9 cellular contexts compared by ENCODE assay signal in the genomic region with DNA sequence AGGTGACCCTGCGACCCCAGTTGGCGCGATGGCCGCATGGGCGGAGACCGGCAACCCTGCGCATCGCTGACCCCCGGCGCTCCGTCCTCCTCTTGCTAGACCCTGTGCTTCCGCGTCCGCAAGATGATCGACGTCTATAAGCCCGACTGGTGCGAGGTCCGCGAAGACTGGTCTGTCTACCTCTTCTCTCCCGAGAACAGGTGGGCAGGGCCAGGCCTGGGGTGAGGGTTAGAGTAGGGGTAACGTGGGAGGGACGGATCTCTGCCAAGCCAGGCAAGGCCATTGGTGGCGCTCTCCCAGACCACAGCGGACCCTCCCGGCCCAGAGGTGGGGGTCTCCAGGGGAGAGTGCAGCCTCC.
A peak's percentile ranks its signal among the peaks of the same experiment; 100 is the strongest.
DNase-seq lines count a peak whose midpoint lies in the region; ATAC-seq and TF ChIP-seq lines count a peak whose summit lies in the region.
"Had no signal": no experiment of that assay in that cellular context is flagged by ENCODE, and none has a peak within 500 bp of the region (broad histone marks: within the 10 kb centered on the region; RNA-seq: fewer than 3 reads in every experiment).

No MANE protein-coding gene starts in this region.

- H4K20me1 ChIP-seq in Karpas-422 (ENCODE audit: insufficient read depth, low read depth, low read length) = no peaks in the 10 kb centered on the region

- peak overlapping the region in 6 of 7 donors; percentile 30 to 85 (median 70) for H3K4me3 Mint-ChIP-seq in CD8-positive, alpha-beta memory T cell
- H3K4me3 Mint-ChIP-seq in brain = peak overlapping the region in 3 of 5 experiments; percentile 32 to 59 (median 33)
- H3K4me3 Mint-ChIP-seq in CD14-positive monocyte = peak overlapping the region in 1 of 2 donors; percentile 72

- no peak overlapping the region for H3K4me2 ChIP-seq in Karpas-422 (ENCODE audit: low read depth, low read length, poor library complexity, severe bottlenecking)

- CTCF ChIA-PET in CD8-positive, alpha-beta memory T cell (lab: Charles Lee) = no interaction called here

- DNase-seq in CD8-positive, alpha-beta memory T cell = no peak
- DNase-seq in GM12864 (ENCODE audit: low read depth) (no peak), Karpas-422 (no peak), CD14-positive monocyte (ENCODE audit: low spot score) (no peak)
- DNase-seq: foreskin melanocyte, psoas muscle had no signal

- no peaks in the 10 kb centered on the region for H3K79me2 ChIP-seq in Karpas-422 (ENCODE audit: low read length)

- no peak overlapping the region for H2AFZ ChIP-seq in Karpas-422 (ENCODE audit: low read length)

- H3K36me3 ChIP-seq in CD8-positive, alpha-beta memory T cell (ENCODE audit: insufficient read depth, low read length) = no peaks in the 10 kb centered on the region
- H3K36me3 ChIP-seq in mucosa of rectum (ENCODE audit: control insufficient read depth in 2 of 2, insufficient read depth in 2 of 2, low read length in 2 of 2) = no peaks in the 10 kb centered on the region
- no peaks in the 10 kb centered on the region for H3K36me3 ChIP-seq in Karpas-422 (ENCODE audit: insufficient read depth, low read length)

- POLR2A ChIA-PET in CD8-positive, alpha-beta memory T cell (lab: Charles Lee) = interaction anchor here (2.3 kb wide), 1 partner anchor 26 kb away, joined by 9 read pairs; no protein-coding TSS in a partner anchor

- peak; percentile 5 for TF ChIP-seq CTCF in GM12864 (IDR thresholded peaks at IDR 0.05; ENCODE audit: low read depth, low read length, missing control alignments)
- no peak for TF ChIP-seq CTCF in brain (conservative IDR thresholded peaks at IDR 0.05)
- no peak for TF ChIP-seq CTCF in CD14-positive monocyte (IDR thresholded peaks at IDR 0.05)

- peak overlapping the region in 3 of 8 donors; percentile 53 to 88 (median 70) for H3K27ac Mint-ChIP-seq in CD8-positive, alpha-beta memory T cell
- H3K27ac Mint-ChIP-seq in brain (no peak overlapping the region), CD14-positive monocyte (no peak overlapping the region)

- intact Hi-C loops in CD14-positive monocyte (cut with micrococcal nuclease) = no loop called here

- peaks cover 9% of the 10 kb centered on the region for H3K27me3 ChIP-seq in CD8-positive, alpha-beta memory T cell (ENCODE audit: insufficient read depth, low read length, poor library complexity, severe bottlenecking)
- H3K27me3 ChIP-seq in mucosa of rectum (ENCODE audit: control insufficient read depth in 2 of 2, insufficient read depth in 2 of 2, low read length in 2 of 2) (peaks cover 29 to 36% of the 10 kb centered on the region in 2 donors), Karpas-422 (ENCODE audit: low read length) (no peaks in the 10 kb centered on the region)

- ATAC-seq in GM18511 (IDR thresholded peaks at IDR 0.05; ENCODE audit: unreplicated experiment) = no peak
- ATAC-seq: psoas muscle had no signal

- no peak overlapping the region for H3K27ac ChIP-seq in CD8-positive, alpha-beta memory T cell (ENCODE audit: low read depth, low read length)
- no peak overlapping the region for H3K27ac ChIP-seq in mucosa of rectum (ENCODE audit: low read depth in 2 of 2, low read length in 2 of 2)
- H3K27ac ChIP-seq in Karpas-422 (ENCODE audit: low read length) = no peak overlapping the region
- H3K27ac ChIP-seq: psoas muscle had no signal

- H3K9ac ChIP-seq in mucosa of rectum (ENCODE audit: low read depth in 1 of 2, low read length in 2 of 2) (no peak overlapping the region), Karpas-422 (ENCODE audit: low read length) (no peak overlapping the region)

- peaks cover 44% of the 10 kb centered on the region for H3K4me1 ChIP-seq in CD8-positive, alpha-beta memory T cell (ENCODE audit: insufficient read depth, low read length)
- H3K4me1 ChIP-seq in mucosa of rectum (ENCODE audit: control insufficient read depth in 2 of 2, insufficient read depth in 2 of 2, low read length in 2 of 2) (peaks cover 3 to 17% of the 10 kb centered on the region in 2 donors), Karpas-422 (ENCODE audit: low read length) (no peaks in the 10 kb centered on the region)
- H3K4me1 ChIP-seq: psoas muscle had no signal

- peaks cover 0 to 3% (median 0%) of the 10 kb centered on the region in 5 donors for H3K9me3 Mint-ChIP-seq in CD8-positive, alpha-beta memory T cell
- H3K9me3 Mint-ChIP-seq in brain (peaks cover 0 to 6% (median 0%) of the 10 kb centered on the region in 5 experiments), CD14-positive monocyte (peaks cover 0 to 11% (median 3%) of the 10 kb centered on the region in 7 donors)

- peaks cover 43 to 74% (median 48%) of the 10 kb centered on the region in 3 donors for H3K4me1 Mint-ChIP-seq in CD8-positive, alpha-beta memory T cell
- no peaks in the 10 kb centered on the region for H3K4me1 Mint-ChIP-seq in brain
- peaks cover 8% of the 10 kb centered on the region for H3K4me1 Mint-ChIP-seq in CD14-positive monocyte

- no peaks in the 10 kb centered on the region for H3K9me3 ChIP-seq in CD8-positive, alpha-beta memory T cell (ENCODE audit: low read length)
- no peaks in the 10 kb centered on the region for H3K9me3 ChIP-seq in mucosa of rectum (ENCODE audit: control insufficient read depth in 2 of 2, low read length in 2 of 2)
- no peaks in the 10 kb centered on the region for H3K9me3 ChIP-seq in Karpas-422 (ENCODE audit: low read length)
- H3K9me3 ChIP-seq: psoas muscle had no signal

- H3K36me3 Mint-ChIP-seq in CD8-positive, alpha-beta memory T cell = peaks cover 0 to 34% (median 3%) of the 10 kb centered on the region in 3 donors
- H3K36me3 Mint-ChIP-seq in brain (peaks cover 15% of the 10 kb centered on the region), CD14-positive monocyte (peaks cover 0 to 3% of the 10 kb centered on the region in 2 donors)

- no peak overlapping the region for H3K4me3 ChIP-seq in CD8-positive, alpha-beta memory T cell (ENCODE audit: low read length)
- no peak overlapping the region for H3K4me3 ChIP-seq in GM12864 (ENCODE audit: low read depth, low read length)
- H3K4me3 ChIP-seq in mucosa of rectum (ENCODE audit: low read length in 2 of 2) = peak overlapping the region; percentile 20 to 45
- no peak overlapping the region for H3K4me3 ChIP-seq in Karpas-422 (ENCODE audit: low read length)
- H3K4me3 ChIP-seq: psoas muscle had no signal

- H3K27me3 Mint-ChIP-seq in CD8-positive, alpha-beta memory T cell = peaks cover 14 to 15% of the 10 kb centered on the region in 2 donors
- peaks cover 57% of the 10 kb centered on the region for H3K27me3 Mint-ChIP-seq in brain
- H3K27me3 Mint-ChIP-seq in CD14-positive monocyte (ENCODE audit: low read depth in 3 of 3) = peaks cover 41 to 79% (median 51%) of the 10 kb centered on the region in 3 donors

- no peaks in the 10 kb centered on the region for H3K9me2 ChIP-seq in Karpas-422 (replicated peaks; ENCODE audit: insufficient read depth, low read length)

Comparison
In these comparisons a context has a peak if more than half of its experiments do, and no peak if none do; other contexts are left out.
1. H3K4me3 ChIP-seq: peak in mucosa of rectum (2 of 2); none in CD8-positive, alpha-beta memory T cell (single experiment), GM12864 (single experiment) and Karpas-422 (single experiment).